2 cellular contexts compared by ENCODE assay signal in the genomic region with DNA sequence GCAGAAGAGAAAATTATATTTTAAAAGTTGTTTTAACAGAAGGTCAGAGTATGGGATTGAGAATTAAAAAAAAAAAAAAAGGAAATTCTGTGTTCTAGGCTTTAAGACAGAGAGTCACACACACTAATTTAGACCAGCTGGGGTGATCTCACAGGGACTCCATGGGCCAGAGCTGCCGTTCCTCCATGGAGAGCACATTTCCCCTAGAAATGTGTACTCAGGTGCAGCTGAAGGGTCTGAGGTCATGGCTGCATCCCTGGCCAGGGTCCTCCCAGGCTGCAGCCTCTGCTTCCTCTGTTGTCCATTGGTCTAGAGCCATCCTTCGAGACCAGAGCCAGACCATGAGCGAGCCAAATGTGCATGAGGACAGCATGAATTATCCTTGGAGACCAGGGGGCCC.
TF ChIP-seq lines count a peak whose summit lies in the region.

No MANE protein-coding gene starts in this region.

TF ChIP-seq in SK-N-SH treated with all-trans-retinoic acid at 6 μM for 48 hours, 23 proteins besides CTCF, POLR2A, EP300 and RAD21 (continued from another document):
- TF ChIP-seq, protein P1, sequence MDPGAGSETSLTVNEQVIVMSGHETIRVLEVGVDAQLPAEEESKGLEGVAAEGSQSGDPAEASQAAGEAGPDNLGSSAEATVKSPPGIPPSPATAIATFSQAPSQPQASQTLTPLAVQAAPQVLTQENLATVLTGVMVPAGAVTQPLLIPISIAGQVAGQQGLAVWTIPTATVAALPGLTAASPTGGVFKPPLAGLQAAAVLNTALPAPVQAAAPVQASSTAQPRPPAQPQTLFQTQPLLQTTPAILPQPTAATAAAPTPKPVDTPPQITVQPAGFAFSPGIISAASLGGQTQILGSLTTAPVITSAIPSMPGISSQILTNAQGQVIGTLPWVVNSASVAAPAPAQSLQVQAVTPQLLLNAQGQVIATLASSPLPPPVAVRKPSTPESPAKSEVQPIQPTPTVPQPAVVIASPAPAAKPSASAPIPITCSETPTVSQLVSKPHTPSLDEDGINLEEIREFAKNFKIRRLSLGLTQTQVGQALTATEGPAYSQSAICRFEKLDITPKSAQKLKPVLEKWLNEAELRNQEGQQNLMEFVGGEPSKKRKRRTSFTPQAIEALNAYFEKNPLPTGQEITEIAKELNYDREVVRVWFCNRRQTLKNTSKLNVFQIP (CRISPR knock-in tag; IDR thresholded peaks at IDR 0.05; ENCODE audit: borderline replicate concordance, low read depth), result no peak
- TF ChIP-seq, protein P2, sequence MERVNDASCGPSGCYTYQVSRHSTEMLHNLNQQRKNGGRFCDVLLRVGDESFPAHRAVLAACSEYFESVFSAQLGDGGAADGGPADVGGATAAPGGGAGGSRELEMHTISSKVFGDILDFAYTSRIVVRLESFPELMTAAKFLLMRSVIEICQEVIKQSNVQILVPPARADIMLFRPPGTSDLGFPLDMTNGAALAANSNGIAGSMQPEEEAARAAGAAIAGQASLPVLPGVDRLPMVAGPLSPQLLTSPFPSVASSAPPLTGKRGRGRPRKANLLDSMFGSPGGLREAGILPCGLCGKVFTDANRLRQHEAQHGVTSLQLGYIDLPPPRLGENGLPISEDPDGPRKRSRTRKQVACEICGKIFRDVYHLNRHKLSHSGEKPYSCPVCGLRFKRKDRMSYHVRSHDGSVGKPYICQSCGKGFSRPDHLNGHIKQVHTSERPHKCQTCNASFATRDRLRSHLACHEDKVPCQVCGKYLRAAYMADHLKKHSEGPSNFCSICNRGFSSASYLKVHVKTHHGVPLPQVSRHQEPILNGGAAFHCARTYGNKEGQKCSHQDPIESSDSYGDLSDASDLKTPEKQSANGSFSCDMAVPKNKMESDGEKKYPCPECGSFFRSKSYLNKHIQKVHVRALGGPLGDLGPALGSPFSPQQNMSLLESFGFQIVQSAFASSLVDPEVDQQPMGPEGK (CRISPR knock-in tag; IDR thresholded peaks at IDR 0.05; ENCODE audit: borderline replicate concordance), result no peak
- TF ChIP-seq ISL1 (CRISPR knock-in tag; IDR thresholded peaks at IDR 0.05), result no peak
- no peak for TF ChIP-seq ZNF8 (CRISPR knock-in tag; IDR thresholded peaks at IDR 0.05)
- no peak for TF ChIP-seq GLIS3 (CRISPR knock-in tag; IDR thresholded peaks at IDR 0.05)
- no peak for TF ChIP-seq ARNTL (CRISPR knock-in tag; IDR thresholded peaks at IDR 0.05; ENCODE audit: borderline replicate concordance, low read depth)
- no peak for TF ChIP-seq BACH2 (CRISPR knock-in tag; IDR thresholded peaks at IDR 0.05; ENCODE audit: borderline replicate concordance)
- no peak for TF ChIP-seq TCF4 (CRISPR knock-in tag; IDR thresholded peaks at IDR 0.05; ENCODE audit: borderline replicate concordance)
- no peak for TF ChIP-seq OSR1 (CRISPR knock-in tag; IDR thresholded peaks at IDR 0.05)
- no peak for TF ChIP-seq ZNF70 (CRISPR knock-in tag; IDR thresholded peaks at IDR 0.05)
- no peak for TF ChIP-seq PPARA (CRISPR knock-in tag; IDR thresholded peaks at IDR 0.05; ENCODE audit: borderline replicate concordance)
- TF ChIP-seq, protein P3, sequence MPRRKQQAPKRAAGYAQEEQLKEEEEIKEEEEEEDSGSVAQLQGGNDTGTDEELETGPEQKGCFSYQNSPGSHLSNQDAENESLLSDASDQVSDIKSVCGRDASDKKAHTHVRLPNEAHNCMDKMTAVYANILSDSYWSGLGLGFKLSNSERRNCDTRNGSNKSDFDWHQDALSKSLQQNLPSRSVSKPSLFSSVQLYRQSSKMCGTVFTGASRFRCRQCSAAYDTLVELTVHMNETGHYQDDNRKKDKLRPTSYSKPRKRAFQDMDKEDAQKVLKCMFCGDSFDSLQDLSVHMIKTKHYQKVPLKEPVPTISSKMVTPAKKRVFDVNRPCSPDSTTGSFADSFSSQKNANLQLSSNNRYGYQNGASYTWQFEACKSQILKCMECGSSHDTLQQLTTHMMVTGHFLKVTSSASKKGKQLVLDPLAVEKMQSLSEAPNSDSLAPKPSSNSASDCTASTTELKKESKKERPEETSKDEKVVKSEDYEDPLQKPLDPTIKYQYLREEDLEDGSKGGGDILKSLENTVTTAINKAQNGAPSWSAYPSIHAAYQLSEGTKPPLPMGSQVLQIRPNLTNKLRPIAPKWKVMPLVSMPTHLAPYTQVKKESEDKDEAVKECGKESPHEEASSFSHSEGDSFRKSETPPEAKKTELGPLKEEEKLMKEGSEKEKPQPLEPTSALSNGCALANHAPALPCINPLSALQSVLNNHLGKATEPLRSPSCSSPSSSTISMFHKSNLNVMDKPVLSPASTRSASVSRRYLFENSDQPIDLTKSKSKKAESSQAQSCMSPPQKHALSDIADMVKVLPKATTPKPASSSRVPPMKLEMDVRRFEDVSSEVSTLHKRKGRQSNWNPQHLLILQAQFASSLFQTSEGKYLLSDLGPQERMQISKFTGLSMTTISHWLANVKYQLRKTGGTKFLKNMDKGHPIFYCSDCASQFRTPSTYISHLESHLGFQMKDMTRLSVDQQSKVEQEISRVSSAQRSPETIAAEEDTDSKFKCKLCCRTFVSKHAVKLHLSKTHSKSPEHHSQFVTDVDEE (CRISPR knock-in tag; IDR thresholded peaks at IDR 0.05), result no peak
- TF ChIP-seq, protein P4, sequence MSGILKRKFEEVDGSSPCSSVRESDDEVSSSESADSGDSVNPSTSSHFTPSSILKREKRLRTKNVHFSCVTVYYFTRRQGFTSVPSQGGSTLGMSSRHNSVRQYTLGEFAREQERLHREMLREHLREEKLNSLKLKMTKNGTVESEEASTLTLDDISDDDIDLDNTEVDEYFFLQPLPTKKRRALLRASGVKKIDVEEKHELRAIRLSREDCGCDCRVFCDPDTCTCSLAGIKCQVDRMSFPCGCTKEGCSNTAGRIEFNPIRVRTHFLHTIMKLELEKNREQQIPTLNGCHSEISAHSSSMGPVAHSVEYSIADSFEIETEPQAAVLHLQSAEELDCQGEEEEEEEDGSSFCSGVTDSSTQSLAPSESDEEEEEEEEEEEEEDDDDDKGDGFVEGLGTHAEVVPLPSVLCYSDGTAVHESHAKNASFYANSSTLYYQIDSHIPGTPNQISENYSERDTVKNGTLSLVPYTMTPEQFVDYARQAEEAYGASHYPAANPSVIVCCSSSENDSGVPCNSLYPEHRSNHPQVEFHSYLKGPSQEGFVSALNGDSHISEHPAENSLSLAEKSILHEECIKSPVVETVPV (CRISPR knock-in tag; IDR thresholded peaks at IDR 0.05), result no peak
- TF ChIP-seq ZC3H10 (CRISPR knock-in tag; IDR thresholded peaks at IDR 0.05), result no peak
TF ChIP-seq in SK-N-SH treated with all-trans-retinoic acid at 6 μM for 48 hours: peak in this region for 0.

TF ChIP-seq in SK-N-SH, 30 proteins besides CTCF, POLR2A, EP300 and RAD21 (continued from another document):
- TF ChIP-seq, protein P5, sequence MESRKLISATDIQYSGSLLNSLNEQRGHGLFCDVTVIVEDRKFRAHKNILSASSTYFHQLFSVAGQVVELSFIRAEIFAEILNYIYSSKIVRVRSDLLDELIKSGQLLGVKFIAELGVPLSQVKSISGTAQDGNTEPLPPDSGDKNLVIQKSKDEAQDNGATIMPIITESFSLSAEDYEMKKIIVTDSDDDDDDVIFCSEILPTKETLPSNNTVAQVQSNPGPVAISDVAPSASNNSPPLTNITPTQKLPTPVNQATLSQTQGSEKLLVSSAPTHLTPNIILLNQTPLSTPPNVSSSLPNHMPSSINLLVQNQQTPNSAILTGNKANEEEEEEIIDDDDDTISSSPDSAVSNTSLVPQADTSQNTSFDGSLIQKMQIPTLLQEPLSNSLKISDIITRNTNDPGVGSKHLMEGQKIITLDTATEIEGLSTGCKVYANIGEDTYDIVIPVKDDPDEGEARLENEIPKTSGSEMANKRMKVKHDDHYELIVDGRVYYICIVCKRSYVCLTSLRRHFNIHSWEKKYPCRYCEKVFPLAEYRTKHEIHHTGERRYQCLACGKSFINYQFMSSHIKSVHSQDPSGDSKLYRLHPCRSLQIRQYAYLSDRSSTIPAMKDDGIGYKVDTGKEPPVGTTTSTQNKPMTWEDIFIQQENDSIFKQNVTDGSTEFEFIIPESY (IDR thresholded peaks at IDR 0.05; ENCODE audit: borderline replicate concordance, low read depth), result no peak
- TF ChIP-seq MXI1 (IDR thresholded peaks at IDR 0.05; ENCODE audit: low read depth, low read length), result no peak
- TF ChIP-seq, protein P6, sequence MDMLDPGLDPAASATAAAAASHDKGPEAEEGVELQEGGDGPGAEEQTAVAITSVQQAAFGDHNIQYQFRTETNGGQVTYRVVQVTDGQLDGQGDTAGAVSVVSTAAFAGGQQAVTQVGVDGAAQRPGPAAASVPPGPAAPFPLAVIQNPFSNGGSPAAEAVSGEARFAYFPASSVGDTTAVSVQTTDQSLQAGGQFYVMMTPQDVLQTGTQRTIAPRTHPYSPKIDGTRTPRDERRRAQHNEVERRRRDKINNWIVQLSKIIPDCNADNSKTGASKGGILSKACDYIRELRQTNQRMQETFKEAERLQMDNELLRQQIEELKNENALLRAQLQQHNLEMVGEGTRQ (IDR thresholded peaks at IDR 0.05; ENCODE audit: borderline replicate concordance, low read depth, low read length), result no peak
- no peak for TF ChIP-seq CHD2 (IDR thresholded peaks at IDR 0.05; ENCODE audit: low read length, partially characterized antibody)
- TF ChIP-seq TCF12 (IDR thresholded peaks at IDR 0.05), result no peak
- TF ChIP-seq POLR2AphosphoS5 (IDR thresholded peaks at IDR 0.05; ENCODE audit: low read depth, low read length), result no peak
- TF ChIP-seq GABPA (IDR thresholded peaks at IDR 0.05; ENCODE audit: low read depth), result no peak
- TF ChIP-seq JUND (IDR thresholded peaks at IDR 0.05), result no peak
- no peak for TF ChIP-seq ELF1 (IDR thresholded peaks at IDR 0.05)
